Comparison of ENCODE assay signal across 25 cellular contexts in genomic region chr14:74042296-74042695, GRCh38.
"Had no signal": no experiment of that assay in that cellular context is flagged by ENCODE, and none has a peak within 500 bp of the region (broad histone marks: within the 10 kb centered on the region; RNA-seq: fewer than 3 reads in every experiment).

No MANE protein-coding gene starts in this region.

- H3K36me3 ChIP-seq: neural progenitor cell, ovary, right lobe of liver, thoracic aorta, upper lobe of left lung, vagina had no signal

- FAIRE-seq: small intestine had no signal

- H3K4me3 ChIP-seq: neural progenitor cell, ovary, psoas muscle, right lobe of liver, sigmoid colon, stomach, thoracic aorta, thyroid gland, tibial nerve, upper lobe of left lung, vagina had no signal

- H3K9me3 ChIP-seq: ovary, psoas muscle, right lobe of liver, sigmoid colon, stomach, thoracic aorta, thyroid gland, tibial nerve, upper lobe of left lung, vagina had no signal

- H2AFZ ChIP-seq: neural progenitor cell, parathyroid adenoma had no signal

- H3K79me2 ChIP-seq: parathyroid adenoma had no signal

- H3K9ac ChIP-seq: neural progenitor cell, parathyroid adenoma had no signal

- H3K4me2 ChIP-seq: neural progenitor cell had no signal

- H3K27me3 ChIP-seq: neural progenitor cell, ovary, right lobe of liver, sigmoid colon, stomach, thyroid gland, tibial nerve, upper lobe of left lung, vagina had no signal

- ATAC-seq: natural killer cell; psoas muscle; right cardiac atrium; right lobe of liver; stimulated activated effector memory CD8-positive, alpha-beta T cell treated with anti-CD3 and anti-CD28 coated beads, Interleukin-12 subunit alpha, Interleukin-12 subunit beta, amount 100 ng/mL, for 72 hours; stimulated activated naive B cell treated with anti-CD40 and anti-IgM and Interleukin-4, amounts not matched to agents 10 μg/mL and 1 μg/mL and 100 μg/mL, for 72 hours had no signal

- H3K4me1 ChIP-seq: parathyroid adenoma, psoas muscle, right lobe of liver, sigmoid colon, stomach, thyroid gland, tibial nerve, upper lobe of left lung, vagina had no signal

- DNase-seq: natural killer cell; occipital lobe; ovary; posterior cingulate gyrus; psoas muscle; right cardiac atrium; right lobe of liver; sigmoid colon; small intestine; stimulated activated CD4-positive, alpha-beta T cell treated with anti-CD3 and anti-CD28 coated beads, Interleukin-15, amount 100 ng/mL, for 24 hours; stimulated activated CD4-positive, alpha-beta T cell treated with anti-CD3 and anti-CD28 coated beads, Interleukin-2, amount 100 ng/mL, for 24 hours; stimulated activated CD4-positive, alpha-beta T cell treated with anti-CD3 and anti-CD28 coated beads, Interleukin-2, amount 100 ng/mL, for 48 hours; stimulated activated CD4-positive, alpha-beta T cell treated with anti-CD3 and anti-CD28 coated beads, Interleukin-4, amount 100 ng/mL, for 24 hours; stimulated activated naive B cell treated with anti-CD40 and anti-IgM and Interleukin-4, amounts not matched to agents 10 μg/mL and 1 μg/mL and 100 μg/mL, for 72 hours; stimulated activated naive CD4-positive, alpha-beta T cell treated with Interleukin-2 at 50 U/mL for 16 hours; stomach; thyroid gland; trophoblast cell; upper lobe of left lung had no signal
